In the genomic region with DNA sequence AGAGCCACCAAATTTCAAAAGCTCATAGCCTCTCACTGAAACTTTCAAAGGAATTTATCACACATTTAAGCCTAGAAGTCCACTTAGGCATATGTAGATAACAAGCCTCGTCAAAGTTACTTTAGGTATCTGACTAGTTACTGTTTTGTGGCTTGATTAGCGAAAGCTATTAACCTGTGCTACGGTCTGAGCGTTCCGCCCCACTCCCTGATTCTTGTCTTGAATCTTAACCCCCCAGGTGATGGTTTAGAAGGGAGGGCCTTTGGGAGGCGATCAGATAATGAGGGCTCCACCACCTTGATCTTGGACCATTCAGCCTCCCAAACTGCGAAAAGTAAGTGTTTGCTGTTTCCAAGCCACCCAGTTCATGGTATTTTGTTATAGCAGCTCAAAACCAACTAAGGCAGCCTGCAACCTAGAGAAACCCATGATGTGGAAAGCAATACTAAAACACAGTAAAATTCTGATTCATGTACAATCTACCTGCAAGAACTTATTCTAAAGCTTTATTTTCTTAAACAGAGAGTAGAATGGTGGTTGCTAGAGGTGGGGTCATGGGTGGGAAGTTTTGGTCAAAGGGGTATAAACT, we compare ENCODE assay signal across 14 cellular contexts. TPM values are rescaled to one million over a fixed set of nuclear protein-coding genes. Genes with fewer than 3 reads are reported as not detected.
DNase-seq lines count a peak whose midpoint lies in the region; ATAC-seq and TF ChIP-seq lines count a peak whose summit lies in the region.
"Had no signal": no experiment of that assay in that cellular context is flagged by ENCODE, and none has a peak within 500 bp of the region (broad histone marks: within the 10 kb centered on the region; RNA-seq: fewer than 3 reads in every experiment).

No MANE protein-coding gene starts in this region.

- H3K9me3 Mint-ChIP-seq in endodermal cell = peaks cover 2% of the 10 kb centered on the region

- peaks cover 36% of the 10 kb centered on the region for H3K4me1 Mint-ChIP-seq in endodermal cell

- H3K4me3 Mint-ChIP-seq in endodermal cell = no peak overlapping the region

- H3K9ac ChIP-seq in Loucy (ENCODE audit: low read depth, low read length, poor library complexity, severe bottlenecking) = peak overlapping the region; percentile 72
- H3K9ac ChIP-seq in endodermal cell (ENCODE audit: extremely low read depth, low read length, poor library complexity, severe bottlenecking) = no peak overlapping the region

- peak overlapping the region in 6 of 10 donors; percentile 58 to 81 (median 77) for H3K27ac ChIP-seq in heart right ventricle
- H3K27ac ChIP-seq in endodermal cell (ENCODE audit: low read depth, low read length) = no peak overlapping the region
- peak overlapping the region; percentile 87 for H3K27ac ChIP-seq in psoas muscle
- H3K27ac ChIP-seq: C4-2B, Peyer's patch had no signal

- H4K20me1 ChIP-seq in Loucy (ENCODE audit: insufficient read depth, low read length, poor library complexity, severe bottlenecking) = peaks cover 5% of the 10 kb centered on the region

- H3K9me2 ChIP-seq in Loucy (replicated peaks; ENCODE audit: low read depth, low read length) = no peaks in the 10 kb centered on the region

- H3K4me2 ChIP-seq in Loucy (ENCODE audit: low read depth, low read length, poor library complexity, severe bottlenecking) = peak overlapping the region; percentile 79

- no peak overlapping the region for H2AFZ ChIP-seq in Loucy (ENCODE audit: low read length)

- DNase-seq in heart right ventricle (no peak), left cardiac atrium (no peak), endodermal cell (no peak), psoas muscle (no peak), mucosa of descending colon (no peak)
- DNase-seq in activated CD8-positive, alpha-beta memory T cell treated with anti-CD3 and anti-CD28 coated beads for 24 hours = no peak
- DNase-seq in activated CD4-positive, CD25-positive, alpha-beta regulatory T cell treated with anti-CD3 and anti-CD28 coated beads, Interleukin-2, amount 50 U/mL, for 72 hours = no peak
- DNase-seq: COR-L47, NCI-H446, NCI-H774, Peyer's patch had no signal

- peaks cover 13% of the 10 kb centered on the region for H3K36me3 Mint-ChIP-seq in endodermal cell (ENCODE audit: low read depth)

- ATAC-seq in heart right ventricle (no peak), left cardiac atrium (no peak), psoas muscle (no peak), mucosa of descending colon (no peak)

- H3K27me3 Mint-ChIP-seq in endodermal cell (ENCODE audit: insufficient read depth) = no peaks in the 10 kb centered on the region

- H3K27ac Mint-ChIP-seq in endodermal cell = peak overlapping the region; percentile 28

- peaks cover 0 to 9% (median 0%) of the 10 kb centered on the region in 9 donors for H3K36me3 ChIP-seq in heart right ventricle
- H3K36me3 ChIP-seq in Loucy (ENCODE audit: insufficient read depth, low read length) = no peaks in the 10 kb centered on the region
- H3K36me3 ChIP-seq in endodermal cell (ENCODE audit: control insufficient read depth, insufficient read depth, low read length) = peaks cover 10% of the 10 kb centered on the region
- no peaks in the 10 kb centered on the region for H3K36me3 ChIP-seq in psoas muscle (ENCODE audit: insufficient read depth in 1 of 2, low read depth in 1 of 2)
- H3K36me3 ChIP-seq in mucosa of descending colon (ENCODE audit: low read depth) = no peaks in the 10 kb centered on the region
- H3K36me3 ChIP-seq: Peyer's patch had no signal

- H3K27me3 ChIP-seq in heart right ventricle (no peaks in the 10 kb centered on the region), Loucy (ENCODE audit: insufficient read depth, low read length, poor library complexity, severe bottlenecking) (no peaks in the 10 kb centered on the region), endodermal cell (ENCODE audit: control insufficient read depth, insufficient read depth, low read length, poor library complexity, severe bottlenecking) (no peaks in the 10 kb centered on the region), psoas muscle (ENCODE audit: insufficient read depth in 3 of 3, low read length in 2 of 3) (no peaks in the 10 kb centered on the region)
- H3K27me3 ChIP-seq: Peyer's patch had no signal

- WGBS in heart right ventricle, 2 donors = 84 to 87% methylated on average over 7 of the region's 7 CpGs
- 89 to 90% methylated on average over 3 to 7 of the region's 7 CpGs for WGBS in endodermal cell (ENCODE audit: insufficient coverage in 1 of 2, insufficient read length in 1 of 2), 2 experiments
- WGBS in psoas muscle, 3 donors = 93 to 97% (median 97%) methylated on average over 7 of the region's 7 CpGs

- no peaks in the 10 kb centered on the region; the same call in 1 of the 2 replicates for H3F3A ChIP-seq in Loucy (ENCODE audit: low read depth)

- TF ChIP-seq CTCF in heart right ventricle (IDR thresholded peaks at IDR 0.05) (no peak), Loucy (conservative IDR thresholded peaks at IDR 0.05; ENCODE audit: low read length) (no peak), endodermal cell (conservative IDR thresholded peaks at IDR 0.05) (no peak), psoas muscle (IDR thresholded peaks at IDR 0.05) (no peak), mucosa of descending colon (IDR thresholded peaks at IDR 0.05) (no peak)

- intact Hi-C loops in heart right ventricle (cut with DNase I) (no loop called here), left cardiac atrium (cut with DNase I) (no loop called here), psoas muscle (cut with DNase I) (no loop called here), mucosa of descending colon (cut with DNase I, micrococcal nuclease) (no loop called here)

- H3K4me1 ChIP-seq in heart right ventricle (peaks cover 0 to 22% (median 9%) of the 10 kb centered on the region in 9 donors), Loucy (ENCODE audit: insufficient read depth, low read length, poor library complexity, severe bottlenecking) (peaks cover 66% of the 10 kb centered on the region), endodermal cell (ENCODE audit: control insufficient read depth, insufficient read depth, low read length) (peaks cover 12% of the 10 kb centered on the region), psoas muscle (peaks cover 24% of the 10 kb centered on the region), mucosa of descending colon (ENCODE audit: low read depth) (no peaks in the 10 kb centered on the region)
- H3K4me1 ChIP-seq: Peyer's patch had no signal

- H3K79me2 ChIP-seq in Loucy (ENCODE audit: insufficient read depth, low read length) = peaks cover 85% of the 10 kb centered on the region

- H3K9me3 ChIP-seq in heart right ventricle (no peaks in the 10 kb centered on the region), Loucy (ENCODE audit: insufficient read depth, low read depth, low read length) (no peaks in the 10 kb centered on the region), endodermal cell (ENCODE audit: control insufficient read depth, low read length) (peaks cover 7% of the 10 kb centered on the region), psoas muscle (no peaks in the 10 kb centered on the region), mucosa of descending colon (no peaks in the 10 kb centered on the region)
- H3K9me3 ChIP-seq: Peyer's patch had no signal

- H3K4me3 ChIP-seq in heart right ventricle = no peak overlapping the region
- H3K4me3 ChIP-seq in Loucy (ENCODE audit: low read length, poor library complexity, severe bottlenecking) = peak overlapping the region; percentile 72
- H3K4me3 ChIP-seq in endodermal cell (ENCODE audit: low read length) = no peak overlapping the region
- H3K4me3 ChIP-seq in psoas muscle = peak overlapping the region; percentile 61
- H3K4me3 ChIP-seq in mucosa of descending colon = no peak overlapping the region
- H3K4me3 ChIP-seq: Peyer's patch had no signal

RNA-seq across cellular contexts. Expression of a gene that starts 7.1 kb away (rescaled TPM):
- 10 to 100 TPM; 19.4 to 38.5 (median 25.3) TPM for total RNA-seq in heart right ventricle
- polyA plus RNA-seq in heart right ventricle = 10 to 100 TPM in 1 of 2 donors, 1 to 10 TPM in 1; 9.9 to 13.7 TPM
- 10 to 100 TPM; 21.6 to 34.1 TPM for total RNA-seq in left cardiac atrium
- total RNA-seq in endodermal cell = 10 to 100 TPM; 49.5 to 68.3 TPM
- 73.7 TPM for polyA plus RNA-seq in endodermal cell (2013, experiment 1 of 2)
- 66.8 TPM for polyA plus RNA-seq in endodermal cell (2013, experiment 2 of 2)
- 10 to 100 TPM; 12.4 to 24.4 (median 21.2) TPM for total RNA-seq in psoas muscle
- 10 to 100 TPM; 11.7 to 39.3 (median 12.0) TPM for polyA plus RNA-seq in psoas muscle
- total RNA-seq in mucosa of descending colon = 10 to 100 TPM in 2 of 3 donors, 1 to 10 TPM in 1; 7.2 to 21.3 (median 11.0) TPM

RNA-seq across cellular contexts. Expression of a gene that starts 7.2 kb away (rescaled TPM):
- total RNA-seq in heart right ventricle (under 1 TPM in 3 of 10 donors, not detected in 7; 0.23 to 0.54 (median 0.28) TPM), left cardiac atrium (not detected), endodermal cell (under 1 TPM; 0.59 to 0.66 TPM), psoas muscle (not detected), mucosa of descending colon (under 1 TPM in 1 of 3 donors, not detected in 2; 0.95 TPM)
- polyA plus RNA-seq in heart right ventricle (1 to 10 TPM in 1 of 2 donors, under 1 TPM in 1; 0.33 to 2.6 TPM), psoas muscle (under 1 TPM; 0.17 to 0.44 (median 0.17) TPM)
- 0.57 TPM for polyA plus RNA-seq in endodermal cell (2013, experiment 1 of 2)
- 0.54 TPM for polyA plus RNA-seq in endodermal cell (2013, experiment 2 of 2)
- total RNA-seq: HT1080, Peyer's patch had no signal

RNA-seq across cellular contexts. Expression of a gene that starts 21.1 kb away (rescaled TPM):
- total RNA-seq in heart right ventricle (100 to 1,000 TPM in 1 of 10 donors, 10 to 100 TPM in 9; 55.9 to 122 (median 73.5) TPM), left cardiac atrium (10 to 100 TPM; 71.5 to 93.6 TPM), endodermal cell (10 to 100 TPM; 59.7 to 62.9 TPM), psoas muscle (10 to 100 TPM; 27.0 to 31.8 (median 29.1) TPM), mucosa of descending colon (10 to 100 TPM; 66.1 to 97.0 (median 93.4) TPM)
- polyA plus RNA-seq in heart right ventricle (10 to 100 TPM; 41.4 to 45.1 TPM), psoas muscle (10 to 100 TPM; 18.6 to 30.9 (median 20.1) TPM)
- 69.3 TPM for polyA plus RNA-seq in endodermal cell (2013, experiment 1 of 2)
- 64.4 TPM for polyA plus RNA-seq in endodermal cell (2013, experiment 2 of 2)

RNA-seq across cellular contexts. Expression of a gene that starts 49.0 kb away (rescaled TPM):
- total RNA-seq in heart right ventricle (10 to 100 TPM; 14.2 to 34.0 (median 20.9) TPM), left cardiac atrium (10 to 100 TPM; 27.9 to 33.6 TPM), endodermal cell (10 to 100 TPM; 92.0 to 99.8 TPM), psoas muscle (10 to 100 TPM in 3 of 4 donors, 1 to 10 TPM in 1; 8.3 to 22.3 (median 16.3) TPM), mucosa of descending colon (10 to 100 TPM; 35.0 to 49.7 (median 42.2) TPM)
- polyA plus RNA-seq in heart right ventricle (10 to 100 TPM; 24.7 to 76.7 TPM), psoas muscle (10 to 100 TPM; 13.6 to 24.4 (median 19.3) TPM)
- 51.8 TPM for polyA plus RNA-seq in endodermal cell (2013, experiment 1 of 2)
- 37.9 TPM for polyA plus RNA-seq in endodermal cell (2013, experiment 2 of 2)

RNA-seq across cellular contexts. Expression of a gene that starts 53.1 kb away (rescaled TPM):
- total RNA-seq in heart right ventricle (1 to 10 TPM in 3 of 10 donors, under 1 TPM in 3, not detected in 4; 0.52 to 2.2 (median 0.85) TPM), left cardiac atrium (under 1 TPM in 1 of 2 donors, not detected in 1; 0.59 TPM), endodermal cell (not detected), psoas muscle (not detected), mucosa of descending colon (under 1 TPM; 0.14 to 0.41 (median 0.26) TPM)
- polyA plus RNA-seq in heart right ventricle (1 to 10 TPM in 1 of 2 donors, under 1 TPM in 1; 0.36 to 5.9 TPM), psoas muscle (under 1 TPM; 0.17 to 0.69 (median 0.18) TPM)
- polyA plus RNA-seq in endodermal cell (2013, experiment 1 of 2) = 0.21 TPM
- not detected for polyA plus RNA-seq in endodermal cell (2013, experiment 2 of 2)
- total RNA-seq: HT1080 had no signal

Comparison
In these comparisons a context has a peak if more than half of its experiments do, and no peak if none do; other contexts are left out.
1. H3K4me3 ChIP-seq: peak in Loucy (single experiment) and psoas muscle (single experiment); none in heart right ventricle (0 of 10), endodermal cell (single experiment) and mucosa of descending colon (single experiment).